Comparison of ENCODE assay signal across 8 cellular contexts in the genomic region with DNA sequence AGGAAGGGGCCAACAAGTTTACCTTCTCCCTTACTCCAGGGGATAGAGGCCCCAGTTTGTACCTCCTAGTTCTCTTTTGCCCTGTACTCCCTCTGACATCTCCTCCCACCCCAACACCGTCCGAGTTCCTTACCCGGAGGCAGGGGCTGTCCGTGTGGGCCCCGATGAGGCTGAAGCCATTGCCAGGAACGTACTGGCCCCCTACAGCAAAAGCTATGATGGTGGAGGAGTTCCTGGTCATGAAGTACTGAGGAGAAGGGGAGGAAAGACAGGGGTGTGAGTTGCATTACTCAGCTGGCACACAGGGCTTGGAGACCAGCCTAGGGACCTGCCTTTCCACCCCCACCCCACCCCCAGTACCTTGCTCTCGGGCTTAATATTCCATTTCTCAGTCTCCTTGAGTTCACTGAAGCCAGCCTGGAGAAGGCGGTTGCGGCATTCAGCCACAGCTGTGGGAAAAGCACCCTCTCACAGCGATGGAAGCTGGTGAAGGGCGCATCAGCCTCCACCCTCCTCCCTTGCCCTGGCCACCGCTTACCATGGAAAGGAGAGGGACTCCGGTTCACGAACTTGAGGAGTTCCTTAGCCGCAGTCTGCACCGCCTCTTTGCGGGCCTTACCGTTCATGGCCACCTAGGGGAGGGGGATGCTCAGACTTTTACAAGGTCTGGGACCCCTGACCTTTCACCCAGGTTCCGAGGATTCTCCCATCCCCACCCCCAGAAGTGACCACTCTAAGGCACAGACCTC. TPM values are rescaled to one million over a fixed set of nuclear protein-coding genes. Genes with fewer than 3 reads are reported as not detected.
DNase-seq lines count a peak whose midpoint lies in the region; ATAC-seq and TF ChIP-seq lines count a peak whose summit lies in the region.

No MANE protein-coding gene starts in this region.

- H3K36me3 Mint-ChIP-seq in natural killer cell treated with Interleukin-12 subunit alpha and Interleukin-12 subunit beta and Interleukin-15 and Interleukin-18, amount 100 ng/mL, for 72 hours: peaks cover 5% of the 10 kb centered on the region

- no peak for DNase-seq in NB4 (ENCODE audit: low read depth)
- DNase-seq in coronary artery (ENCODE audit: low spot score): no peak
- DNase-seq in natural killer cell treated with Interleukin-12 subunit alpha and Interleukin-12 subunit beta and Interleukin-15 and Interleukin-18, amount 100 ng/mL, for 72 hours (ENCODE audit: low spot score): no peak
- no peak for DNase-seq in GM13976 (ENCODE audit: low spot score)
- DNase-seq in NCI-H345 treated with DMSO at 0.1 percent for 48 hours (lab: John Stamatoyannopoulos, UW; ENCODE audit: unreplicated experiment): no peak

- no peaks in the 10 kb centered on the region for H3K27me3 ChIP-seq in BLaER1

- peaks cover 0 to 2% of the 10 kb centered on the region in 2 donors for H3K27me3 Mint-ChIP-seq in natural killer cell treated with Interleukin-12 subunit alpha and Interleukin-12 subunit beta and Interleukin-15 and Interleukin-18, amount 100 ng/mL, for 72 hours

- H3K4me3 Mint-ChIP-seq in natural killer cell treated with Interleukin-12 subunit alpha and Interleukin-12 subunit beta and Interleukin-15 and Interleukin-18, amount 100 ng/mL, for 72 hours: peak overlapping the region; percentile 94

- H3K9me3 ChIP-seq in BLaER1: no peaks in the 10 kb centered on the region; the same call in 1 of the 2 replicates

- peak overlapping the region; percentile 93 to 97 for H3K27ac Mint-ChIP-seq in natural killer cell treated with Interleukin-12 subunit alpha and Interleukin-12 subunit beta and Interleukin-15 and Interleukin-18, amount 100 ng/mL, for 72 hours

- TF ChIP-seq POLR2A in NB4 (IDR thresholded peaks at IDR 0.05; ENCODE audit: extremely low read depth, insufficient read length): no peak

- no peak for TF ChIP-seq CTCF in NB4 (IDR thresholded peaks at IDR 0.05; ENCODE audit: low read depth, low read length)
- TF ChIP-seq CTCF in coronary artery (IDR thresholded peaks at IDR 0.05): no peak
- TF ChIP-seq CTCF in GM13976 (IDR thresholded peaks at IDR 0.05; ENCODE audit: borderline replicate concordance, control extremely low read depth, extremely low read depth, insufficient read depth, missing control alignments): no peak

- H3K4me1 Mint-ChIP-seq in natural killer cell treated with Interleukin-12 subunit alpha and Interleukin-12 subunit beta and Interleukin-15 and Interleukin-18, amount 100 ng/mL, for 72 hours (ENCODE audit: low read depth in 2 of 2): peaks cover 12 to 15% of the 10 kb centered on the region in 2 donors

- no peak for ATAC-seq in natural killer cell treated with Interleukin-12 subunit alpha and Interleukin-12 subunit beta and Interleukin-15 and Interleukin-18, amount 100 ng/mL, for 72 hours
- ATAC-seq in GM19452 (IDR thresholded peaks at IDR 0.05; ENCODE audit: unreplicated experiment) (no peak), GM18520 (IDR thresholded peaks at IDR 0.05; ENCODE audit: unreplicated experiment) (no peak)

- peak overlapping the region; percentile 87 for H3K27ac ChIP-seq in BLaER1
- H3K27ac ChIP-seq in coronary artery: peak overlapping the region; percentile 93 to 100

- H3K36me3 ChIP-seq in BLaER1: peaks cover 49% of the 10 kb centered on the region

- peak overlapping the region; percentile 88 for H3K9ac ChIP-seq in BLaER1

- peaks cover 17% of the 10 kb centered on the region for H3K4me1 ChIP-seq in BLaER1

- in situ Hi-C loops in GM13976 (cut with MboI; ENCODE audit: low sequenced_read_pairs, unreplicated experiment): no loop called here

- H4K20me1 ChIP-seq in BLaER1: peaks cover 33% of the 10 kb centered on the region

- no peaks in the 10 kb centered on the region for H3K9me3 Mint-ChIP-seq in natural killer cell treated with Interleukin-12 subunit alpha and Interleukin-12 subunit beta and Interleukin-15 and Interleukin-18, amount 100 ng/mL, for 72 hours

- H3K4me2 ChIP-seq in BLaER1: peak overlapping the region; percentile 96

- peak overlapping the region; percentile 83 for H3K4me3 ChIP-seq in BLaER1
- peak overlapping the region; percentile 75 for H3K4me3 ChIP-seq in NB4 (ENCODE audit: low read depth, low read length)
- peak overlapping the region; percentile 98 for H3K4me3 ChIP-seq in coronary artery

RNA-seq across cellular contexts. Expression of a gene that starts 1.0 kb away (rescaled TPM):
- 100 to 1,000 TPM in 1 of 2 donors, 10 to 100 TPM in 1; 85.3 to 116 TPM for total RNA-seq in natural killer cell treated with Interleukin-12 subunit alpha and Interleukin-12 subunit beta and Interleukin-15 and Interleukin-18, amount 100 ng/mL, for 72 hours

RNA-seq across cellular contexts. Expression of a gene that starts 31.5 kb away (rescaled TPM):
- total RNA-seq in natural killer cell treated with Interleukin-12 subunit alpha and Interleukin-12 subunit beta and Interleukin-15 and Interleukin-18, amount 100 ng/mL, for 72 hours: not detected

RNA-seq across cellular contexts. Expression of a gene that starts 47.9 kb away (rescaled TPM):
- total RNA-seq in natural killer cell treated with Interleukin-12 subunit alpha and Interleukin-12 subunit beta and Interleukin-15 and Interleukin-18, amount 100 ng/mL, for 72 hours: under 1 TPM in 1 of 2 donors, not detected in 1; 0.86 TPM

RNA-seq across cellular contexts. Expression of a gene that starts 54.2 kb away (rescaled TPM):
- not detected for total RNA-seq in natural killer cell treated with Interleukin-12 subunit alpha and Interleukin-12 subunit beta and Interleukin-15 and Interleukin-18, amount 100 ng/mL, for 72 hours
